ENCODE assay signal across 9 cellular contexts in the genomic region with DNA sequence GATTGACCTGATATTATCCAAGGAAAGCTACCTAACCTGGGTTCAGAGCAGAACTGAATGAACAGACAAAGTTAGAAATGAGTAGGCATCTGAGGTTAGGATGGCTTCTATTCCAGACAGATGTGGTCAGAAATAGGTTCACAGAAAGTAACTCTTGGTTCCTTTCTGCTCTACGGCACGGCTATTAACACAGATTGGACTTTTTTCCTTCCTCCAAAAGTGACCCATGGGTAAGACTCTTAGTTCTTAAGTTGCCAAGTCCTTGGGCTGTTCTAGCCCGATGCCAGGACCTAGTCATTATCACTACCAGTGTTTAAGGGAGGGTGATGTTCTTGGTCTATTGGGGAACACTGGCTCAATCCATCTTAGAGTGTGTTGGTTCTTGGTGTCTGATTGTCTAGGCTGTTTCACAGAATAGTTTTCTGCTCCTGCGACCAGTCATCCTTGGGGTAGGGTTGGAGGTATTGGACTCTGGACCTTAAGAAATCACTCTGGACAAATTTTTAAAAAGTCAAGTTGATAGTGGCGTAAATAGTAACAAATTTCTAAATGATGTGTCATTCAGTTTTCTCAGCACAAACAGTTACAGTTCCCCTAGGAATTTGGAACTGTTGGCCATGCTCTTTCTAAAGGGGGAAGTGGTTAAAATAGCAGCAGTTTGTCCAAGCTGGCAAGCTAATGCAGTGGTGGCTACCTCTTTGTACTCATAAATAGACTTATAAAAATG.
A peak's percentile ranks its signal among the peaks of the same experiment; 100 is the strongest.
DNase-seq lines count a peak whose midpoint lies in the region; ATAC-seq and TF ChIP-seq lines count a peak whose summit lies in the region.
"Had no signal": no experiment of that assay in that cellular context is flagged by ENCODE, and none has a peak within 500 bp of the region (broad histone marks: within the 10 kb centered on the region; RNA-seq: fewer than 3 reads in every experiment).

No MANE protein-coding gene starts in this region.

- no peak for TF ChIP-seq EP300 in stomach (IDR thresholded peaks at IDR 0.05)

- WGBS in stomach, 5 donors = 54 to 73% (median 60%) methylated on average over 5 of the region's 5 CpGs

- no peak overlapping the region for H3K4me3 ChIP-seq in stomach
- H3K4me3 ChIP-seq: prostate gland had no signal

- H3K4me1 ChIP-seq in stomach = peaks cover 0 to 5% (median 2%) of the 10 kb centered on the region in 4 donors
- H3K4me1 ChIP-seq: prostate gland had no signal

- TF ChIP-seq CTCF in stomach (IDR thresholded peaks at IDR 0.05) = no peak

- no peaks in the 10 kb centered on the region for H3K27me3 ChIP-seq in stomach

- no peaks in the 10 kb centered on the region for H3K36me3 ChIP-seq in stomach
- H3K36me3 ChIP-seq: prostate gland had no signal

- no peak for TF ChIP-seq POLR2A in stomach (IDR thresholded peaks at IDR 0.05)

- peak overlapping the region in 1 of 5 donors; percentile 35 for H3K27ac ChIP-seq in stomach

- intact Hi-C loops in stomach (cut with DNase I; ENCODE audit: low total_unique reads) = no loop called here

- DNase-seq in GM03348 (ENCODE audit: low spot score) (peak; percentile 77), SKM-1 treated with dmso at 0.1 percent for 144 hours (lab: John Stamatoyannopoulos, UW; ENCODE audit: unreplicated experiment) (peak; percentile 57), non-pigmented ciliary epithelial cell (ENCODE audit: low read depth) (peak; percentile 48), stomach (no peak), NCI-H82 (lab: John Stamatoyannopoulos, UW) (no peak), NCI-H510A treated with DMSO at 0.1 percent for 48 hours (lab: John Stamatoyannopoulos, UW) (no peak)
- DNase-seq in activated T-cell treated with anti-CD3 and anti-CD28 coated beads, Interleukin-2, amount 50 U/mL, for 48 hours = no peak

- peak; percentile 50 for ATAC-seq in HG02588 (IDR thresholded peaks at IDR 0.05; ENCODE audit: unreplicated experiment)

- peaks cover 0 to 5% (median 0%) of the 10 kb centered on the region in 4 donors for H3K9me3 ChIP-seq in stomach
- H3K9me3 ChIP-seq: prostate gland had no signal

Comparison
In these comparisons a context has a peak if more than half of its experiments do, and no peak if none do; other contexts are left out.
1. DNase-seq: peak in GM03348 (single experiment), SKM-1 treated with dmso at 0.1 percent for 144 hours (single experiment) and non-pigmented ciliary epithelial cell (single experiment); none in stomach (single experiment), NCI-H82 (single experiment), activated T-cell treated with anti-CD3 and anti-CD28 coated beads, Interleukin-2, amount 50 U/mL, for 48 hours (0 of 2) and NCI-H510A treated with DMSO at 0.1 percent for 48 hours (single experiment).